Comparison of ENCODE assay signal across 21 cellular contexts in the genomic region with DNA sequence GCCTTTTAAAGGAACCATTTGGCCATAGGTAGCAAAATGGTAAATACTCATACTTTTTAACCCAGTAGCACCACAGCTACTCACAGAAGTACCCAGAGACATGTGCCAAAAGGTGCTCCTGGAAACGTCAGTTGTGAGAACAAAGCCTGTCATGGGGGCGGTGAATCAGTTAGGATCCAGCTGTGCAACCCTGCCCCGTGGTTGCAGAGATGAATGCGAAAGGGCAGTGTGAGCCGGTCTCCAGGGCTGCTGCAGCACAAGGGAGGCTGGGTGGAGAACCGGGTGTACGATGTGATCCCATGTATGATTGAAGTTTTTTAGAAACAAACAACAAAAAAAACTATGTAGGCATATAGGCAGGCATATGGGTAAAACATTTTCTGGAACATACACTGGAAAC. TPM values are rescaled to one million over a fixed set of nuclear protein-coding genes. Genes with fewer than 3 reads are reported as not detected.
DNase-seq lines count a peak whose midpoint lies in the region; ATAC-seq and TF ChIP-seq lines count a peak whose summit lies in the region.
"Had no signal": no experiment of that assay in that cellular context is flagged by ENCODE, and none has a peak within 500 bp of the region (broad histone marks: within the 10 kb centered on the region; RNA-seq: fewer than 3 reads in every experiment).

No MANE protein-coding gene starts in this region.

- TF ChIP-seq CTCF in right atrium auricular region (IDR thresholded peaks at IDR 0.05) = no peak
- no peak for TF ChIP-seq CTCF in coronary artery (IDR thresholded peaks at IDR 0.05)
- no peak for TF ChIP-seq CTCF in neural progenitor cell (IDR thresholded peaks at IDR 0.05)
- TF ChIP-seq CTCF in dorsolateral prefrontal cortex (IDR thresholded peaks at IDR 0.05 in 54 of 56, conservative IDR thresholded peaks at IDR 0.05 in 2 of 56; ENCODE audit: low read depth in 1 of 56, partially characterized antibody in 56 of 56) = no peak

- no peaks in the 10 kb centered on the region for H3F3A ChIP-seq in neural progenitor cell (ENCODE audit: low read depth)

- POLR2A ChIA-PET in activated CD4-positive, alpha-beta memory T cell treated with anti-CD3 and anti-CD28 coated beads, Interleukin-2, amount 10 ng/mL, durations not matched to agents 7 days and 5 days (lab: Charles Lee) = no interaction called here

- H3K27me3 ChIP-seq in right atrium auricular region (no peaks in the 10 kb centered on the region), neural progenitor cell (no peaks in the 10 kb centered on the region), dorsolateral prefrontal cortex (peaks cover 0 to 5% (median 0%) of the 10 kb centered on the region in 45 donors)
- H3K27me3 ChIP-seq: Peyer's patch had no signal

- peaks cover 13% of the 10 kb centered on the region for H3K4me1 Mint-ChIP-seq in neural progenitor cell
- H3K4me1 Mint-ChIP-seq in activated CD4-positive, alpha-beta memory T cell treated with anti-CD3 and anti-CD28 coated beads, Interleukin-2, amount 10 ng/mL, durations not matched to agents 7 days and 5 days = no peaks in the 10 kb centered on the region
- H3K4me1 Mint-ChIP-seq: CD8-positive, alpha-beta memory T cell had no signal

- H3K9me3 ChIP-seq in right atrium auricular region (no peaks in the 10 kb centered on the region), neural progenitor cell (ENCODE audit: low read depth) (no peaks in the 10 kb centered on the region)
- H3K9me3 ChIP-seq: Peyer's patch had no signal

- H3K4me1 ChIP-seq in right atrium auricular region = no peaks in the 10 kb centered on the region
- peaks cover 7% of the 10 kb centered on the region for H3K4me1 ChIP-seq in neural progenitor cell

- CTCF ChIA-PET in activated CD4-positive, alpha-beta memory T cell treated with anti-CD3 and anti-CD28 coated beads, Interleukin-2, amount 10 ng/mL, durations not matched to agents 7 days and 5 days (lab: Charles Lee) = no interaction called here

- H3K4me3 ChIP-seq in right atrium auricular region (no peak overlapping the region), coronary artery (no peak overlapping the region), neural progenitor cell (no peak overlapping the region), dorsolateral prefrontal cortex (no peak overlapping the region)
- H3K4me3 ChIP-seq: Peyer's patch had no signal

- ATAC-seq in Right ventricle myocardium inferior (no peak), HG02763 (IDR thresholded peaks at IDR 0.05; ENCODE audit: unreplicated experiment) (no peak)

- H3K36me3 Mint-ChIP-seq in neural progenitor cell = no peaks in the 10 kb centered on the region
- H3K36me3 Mint-ChIP-seq in activated CD4-positive, alpha-beta memory T cell treated with anti-CD3 and anti-CD28 coated beads, Interleukin-2, amount 10 ng/mL, durations not matched to agents 7 days and 5 days (ENCODE audit: low read depth) = no peaks in the 10 kb centered on the region
- H3K36me3 Mint-ChIP-seq: CD8-positive, alpha-beta memory T cell had no signal

- peaks cover 11% of the 10 kb centered on the region for H3K27me3 Mint-ChIP-seq in neural progenitor cell (ENCODE audit: insufficient read depth, low read depth)
- H3K27me3 Mint-ChIP-seq in activated CD4-positive, alpha-beta memory T cell treated with anti-CD3 and anti-CD28 coated beads, Interleukin-2, amount 10 ng/mL, durations not matched to agents 7 days and 5 days = peaks cover 4% of the 10 kb centered on the region
- H3K27me3 Mint-ChIP-seq: CD8-positive, alpha-beta memory T cell had no signal

- H3K4me3 Mint-ChIP-seq in neural progenitor cell = no peak overlapping the region
- H3K4me3 Mint-ChIP-seq in activated CD4-positive, alpha-beta memory T cell treated with anti-CD3 and anti-CD28 coated beads, Interleukin-2, amount 10 ng/mL, durations not matched to agents 7 days and 5 days = no peak overlapping the region
- H3K4me3 Mint-ChIP-seq: CD8-positive, alpha-beta memory T cell had no signal

- no peak overlapping the region for H3K27ac Mint-ChIP-seq in neural progenitor cell
- H3K27ac Mint-ChIP-seq in activated CD4-positive, alpha-beta memory T cell treated with anti-CD3 and anti-CD28 coated beads, Interleukin-2, amount 10 ng/mL, durations not matched to agents 7 days and 5 days = no peak overlapping the region
- H3K27ac Mint-ChIP-seq: CD8-positive, alpha-beta memory T cell had no signal

- H3K9me3 Mint-ChIP-seq in neural progenitor cell = no peaks in the 10 kb centered on the region
- no peaks in the 10 kb centered on the region for H3K9me3 Mint-ChIP-seq in activated CD4-positive, alpha-beta memory T cell treated with anti-CD3 and anti-CD28 coated beads, Interleukin-2, amount 10 ng/mL, durations not matched to agents 7 days and 5 days

- H4K20me1 ChIP-seq in neural progenitor cell (ENCODE audit: low read depth) = no peaks in the 10 kb centered on the region

- no peaks in the 10 kb centered on the region for H3K79me2 ChIP-seq in neural progenitor cell (ENCODE audit: low read depth)

- H3K9ac ChIP-seq in neural progenitor cell = no peak overlapping the region

- DNase-seq in right atrium auricular region (ENCODE audit: low spot score) = peak; percentile 43
- DNase-seq in Right ventricle myocardium inferior (ENCODE audit: missing footprints) = no peak
- DNase-seq in coronary artery (ENCODE audit: low spot score) = peak; percentile 31
- DNase-seq in neural progenitor cell (ENCODE audit: low spot score) = peak; percentile 34
- no peak for DNase-seq in dorsolateral prefrontal cortex
- no peak for DNase-seq in activated CD4-positive, alpha-beta memory T cell treated with anti-CD3 and anti-CD28 coated beads, Interleukin-2, amount 10 ng/mL, durations not matched to agents 7 days and 5 days
- DNase-seq in SKM-1 (lab: John Stamatoyannopoulos, UW; ENCODE audit: unreplicated experiment) = no peak
- DNase-seq: AML-193; C1 segment of cervical spinal cord; CD8-positive, alpha-beta memory T cell; EL; Kasumi-1; NCI-H1694 treated with DMSO at 0.1 percent for 48 hours; NCI-H2081 treated with DMSO at 0.1 percent for 48 hours; NCI-H2171 treated with DMSO at 0.1 percent for 48 hours; NCI-H524 treated with DMSO at 0.1 percent for 48 hours had no signal

- H3K36me3 ChIP-seq in right atrium auricular region (no peaks in the 10 kb centered on the region), neural progenitor cell (no peaks in the 10 kb centered on the region)
- H3K36me3 ChIP-seq: Peyer's patch had no signal

- no peak overlapping the region for H3K27ac ChIP-seq in right atrium auricular region
- H3K27ac ChIP-seq in coronary artery = no peak overlapping the region
- H3K27ac ChIP-seq in neural progenitor cell = no peak overlapping the region
- no peak overlapping the region for H3K27ac ChIP-seq in dorsolateral prefrontal cortex
- H3K27ac ChIP-seq: Peyer's patch had no signal

- H2AFZ ChIP-seq in neural progenitor cell (replicated peaks) = no peak overlapping the region

- intact Hi-C loops in Right ventricle myocardium inferior (cut with DNase I) = no loop called here
- intact Hi-C loops in dorsolateral prefrontal cortex (cut with DNase I) = no loop called here

- no peak overlapping the region for H3K4me2 ChIP-seq in neural progenitor cell

RNA-seq across cellular contexts. Expression of gene LRRC18, which starts 1.3 kb away (rescaled TPM):
- not detected for total RNA-seq in right atrium auricular region
- total RNA-seq in Right ventricle myocardium inferior = not detected
- total RNA-seq in neural progenitor cell (ENCODE audit: low replicate concordance) = not detected in 2 replicates
- not detected for total RNA-seq in dorsolateral prefrontal cortex
- total RNA-seq in activated CD4-positive, alpha-beta memory T cell treated with anti-CD3 and anti-CD28 coated beads, Interleukin-2, amount 10 ng/mL, durations not matched to agents 7 days and 5 days = not detected
- total RNA-seq: A172; CD8-positive, alpha-beta memory T cell; MCF 10A; OCI-LY7 had no signal

Comparison
In these comparisons a context has a peak if more than half of its experiments do, and no peak if none do; other contexts are left out.
1. DNase-seq: peak in right atrium auricular region (single experiment), coronary artery (single experiment) and neural progenitor cell (single experiment); none in Right ventricle myocardium inferior (single experiment), dorsolateral prefrontal cortex (0 of 10), activated CD4-positive, alpha-beta memory T cell treated with anti-CD3 and anti-CD28 coated beads, Interleukin-2, amount 10 ng/mL, durations not matched to agents 7 days and 5 days (single experiment) and SKM-1 (single experiment).